Comparison of ENCODE assay signal across 13 cellular contexts in the genomic region with DNA sequence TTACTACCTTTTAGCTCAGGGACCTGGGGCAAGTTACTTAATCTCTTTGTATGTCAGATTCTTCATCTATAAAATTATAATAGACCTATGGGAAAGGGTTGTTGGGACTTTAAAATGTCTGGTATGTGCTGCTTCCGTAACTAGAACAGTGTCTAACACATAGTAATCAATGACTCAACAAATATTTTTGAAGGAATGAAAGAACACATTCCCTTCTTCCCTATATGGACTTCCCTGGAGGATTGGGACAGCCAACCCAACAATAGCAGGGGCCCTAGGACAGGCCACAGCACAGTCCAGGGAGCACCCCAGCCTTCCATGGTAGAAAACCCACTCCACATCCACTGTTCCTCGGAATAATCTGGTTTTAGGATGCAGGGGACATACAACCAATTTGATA. TPM values are rescaled to one million over a fixed set of nuclear protein-coding genes. Genes with fewer than 3 reads are reported as not detected.
A peak's percentile ranks its signal among the peaks of the same experiment; 100 is the strongest.
DNase-seq lines count a peak whose midpoint lies in the region; ATAC-seq and TF ChIP-seq lines count a peak whose summit lies in the region.
"Had no signal": no experiment of that assay in that cellular context is flagged by ENCODE, and none has a peak within 500 bp of the region (broad histone marks: within the 10 kb centered on the region; RNA-seq: fewer than 3 reads in every experiment).

No MANE protein-coding gene starts in this region.

- H3K36me3 Mint-ChIP-seq in osteocyte (ENCODE audit: unreplicated experiment) (no peaks in the 10 kb centered on the region), progenitor cell of endocrine pancreas (ENCODE audit: insufficient read depth) (no peaks in the 10 kb centered on the region)

- H3K27ac Mint-ChIP-seq in osteocyte (ENCODE audit: unreplicated experiment) = peak overlapping the region; percentile 93
- no peak overlapping the region for H3K27ac Mint-ChIP-seq in progenitor cell of endocrine pancreas
- H3K27ac Mint-ChIP-seq: dendritic cell treated with granulocyte-macrophage colony-stimulating factor and Interleukin-4, amounts not matched to agents 40 ng/mL and 50 ng/mL, for 4 days had no signal

- H3K9me3 Mint-ChIP-seq in osteocyte (ENCODE audit: unreplicated experiment) (peaks cover 7% of the 10 kb centered on the region), progenitor cell of endocrine pancreas (ENCODE audit: low read depth) (no peaks in the 10 kb centered on the region)
- H3K9me3 Mint-ChIP-seq: dendritic cell treated with granulocyte-macrophage colony-stimulating factor and Interleukin-4, amounts not matched to agents 40 ng/mL and 50 ng/mL, for 4 days had no signal

- H3K4me1 Mint-ChIP-seq in osteocyte (ENCODE audit: unreplicated experiment) (peaks cover 60% of the 10 kb centered on the region), progenitor cell of endocrine pancreas (ENCODE audit: low read depth) (peaks cover 3% of the 10 kb centered on the region)

- TF ChIP-seq CTCF in osteocyte (IDR thresholded peaks at IDR 0.05) (no peak), progenitor cell of endocrine pancreas (IDR thresholded peaks at IDR 0.05; ENCODE audit: unreplicated experiment) (no peak)

- peak overlapping the region; percentile 87 for H3K27ac ChIP-seq in epithelial cell of prostate

- ATAC-seq in sciatic nerve = no peak
- ATAC-seq: upper lobe of right lung had no signal

- peak; percentile 46 for DNase-seq in Daoy (ENCODE audit: low read depth)
- peak; percentile 85 for DNase-seq in RPMI7951 (ENCODE audit: low read depth)
- DNase-seq in epithelial cell of prostate (ENCODE audit: low read depth, low spot score) = no peak
- DNase-seq in osteocyte (ENCODE audit: extremely low spot score, unreplicated experiment) = no peak
- DNase-seq in progenitor cell of endocrine pancreas (ENCODE audit: low spot score, unreplicated experiment) = no peak
- no peak for DNase-seq in NCI-H82 (lab: John Stamatoyannopoulos, UW)
- DNase-seq in sciatic nerve (ENCODE audit: low spot score) = no peak
- DNase-seq in NCI-H2171 treated with DMSO at 0.1 percent for 48 hours (lab: John Stamatoyannopoulos, UW) = no peak
- DNase-seq: activated CD8-positive, alpha-beta memory T cell treated with anti-CD3 and anti-CD28 coated beads, Interleukin-2, amount 50 U/mL, for 48 hours; stimulated activated CD4-positive, alpha-beta T cell treated with anti-CD3 and anti-CD28 coated beads, Interleukin-2, amount 100 ng/mL, for 24 hours; T-helper 2 cell; upper lobe of right lung had no signal

- H3K27me3 Mint-ChIP-seq in osteocyte (ENCODE audit: unreplicated experiment) = no peaks in the 10 kb centered on the region
- H3K27me3 Mint-ChIP-seq in progenitor cell of endocrine pancreas = peaks cover 44% of the 10 kb centered on the region

- intact Hi-C loops in sciatic nerve (cut with DNase I) = no loop called here

- H3K4me3 Mint-ChIP-seq in osteocyte (ENCODE audit: unreplicated experiment) = peak overlapping the region; percentile 33
- no peak overlapping the region for H3K4me3 Mint-ChIP-seq in progenitor cell of endocrine pancreas (ENCODE audit: low read depth)
- H3K4me3 Mint-ChIP-seq: dendritic cell treated with granulocyte-macrophage colony-stimulating factor and Interleukin-4, amounts not matched to agents 40 ng/mL and 50 ng/mL, for 4 days had no signal

RNA-seq across cellular contexts. Expression of gene TPD52L1, which starts 50.7 kb away (rescaled TPM):
- total RNA-seq in Daoy (2014; rRNA removed; shearing (Covaris generic)) = 4.9 and 6.4 TPM in 2 replicates
- 16.8 and 17.4 TPM in 2 replicates for total RNA-seq in RPMI7951 (2014; rRNA removed; shearing (Covaris generic))
- 7.2 and 9.9 TPM in 2 replicates for total RNA-seq in osteocyte
- 33.8 and 39.6 TPM in 2 replicates for total RNA-seq in progenitor cell of endocrine pancreas
- 38.1 TPM for total RNA-seq in sciatic nerve

Comparison
In these comparisons a context has a peak if more than half of its experiments do, and no peak if none do; other contexts are left out.
1. DNase-seq: peak in Daoy (single experiment) and RPMI7951 (single experiment); none in epithelial cell of prostate (single experiment), osteocyte (single experiment), progenitor cell of endocrine pancreas (single experiment), NCI-H82 (single experiment), sciatic nerve (single experiment) and NCI-H2171 treated with DMSO at 0.1 percent for 48 hours (single experiment).